26 cellular contexts compared by ENCODE assay signal in the genomic region with DNA sequence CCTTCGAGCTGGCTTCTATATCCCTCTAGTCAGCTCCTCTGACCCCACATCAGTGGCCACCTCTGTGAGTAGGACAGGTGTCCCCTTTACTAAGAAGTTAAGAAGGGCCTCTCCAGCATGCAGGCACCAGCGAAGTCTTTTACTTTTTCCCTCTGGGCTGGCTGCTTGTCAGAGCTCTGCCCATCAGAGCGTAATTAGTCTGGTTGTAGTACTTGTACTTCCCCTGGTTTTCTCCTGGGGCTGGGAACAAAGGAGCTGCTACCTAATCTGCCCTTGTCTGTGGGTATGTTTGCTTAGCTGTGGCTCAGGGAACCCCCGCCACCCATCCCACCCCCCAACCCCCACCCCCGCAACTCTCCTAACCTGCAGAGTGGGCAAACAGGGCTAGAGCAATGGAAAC. TPM values are rescaled to one million over a fixed set of nuclear protein-coding genes. Genes with fewer than 3 reads are reported as not detected.
DNase-seq lines count a peak whose midpoint lies in the region; ATAC-seq and TF ChIP-seq lines count a peak whose summit lies in the region.
"Had no signal": no experiment of that assay in that cellular context is flagged by ENCODE, and none has a peak within 500 bp of the region (broad histone marks: within the 10 kb centered on the region; RNA-seq: fewer than 3 reads in every experiment).

No MANE protein-coding gene starts in this region.

- peak; percentile 64 for DNase-seq in NCI-H1436 (lab: John Stamatoyannopoulos, UW)
- no peak for DNase-seq in NCI-H1436 treated with DMSO at 0.1 percent for 48 hours (lab: John Stamatoyannopoulos, UW)
- peak; percentile 64 for DNase-seq in astrocyte of the hippocampus (ENCODE audit: low read depth, low spot score)
- DNase-seq in gastrocnemius medialis: no peak
- no peak for DNase-seq in activated gamma-delta T cell treated with Interleukin-2 at 50 U/mL for 16 hours
- no peak for DNase-seq in vagina (ENCODE audit: extremely low spot score in 2 of 2)
- DNase-seq: activated CD4-positive, alpha-beta memory T cell treated with anti-CD3 and anti-CD28 coated beads for 36 hours; activated naive CD4-positive, alpha-beta T cell treated with anti-CD3 and anti-CD28 coated beads for 36 hours; activated T-cell treated with anti-CD3 and anti-CD28 coated beads, Interleukin-2, amount 50 U/mL, for 24 hours; CD8-positive, alpha-beta memory T cell; effector CD8-positive, alpha-beta T cell; foreskin keratinocyte; hippocampal formation; left ventricle myocardium inferior; NCI-H1092; NCI-H2081; nephron progenitor cell; T-helper 9 cell had no signal

- in situ Hi-C loops in gastrocnemius medialis (cut with MboI; ENCODE audit: low sequenced_read_pairs in 4 of 4): no loop called here

- intact Hi-C loops in gastrocnemius medialis (cut with DNase I; ENCODE audit: low total_unique reads): loop anchor here (5.0 kb wide), 2 partner anchors 42 to 72 kb away; a partner anchor contains a TSS
- intact Hi-C loops in vagina (cut with DNase I): no loop called here

- no peak for TF ChIP-seq CTCF in gastrocnemius medialis (IDR thresholded peaks at IDR 0.05 in 4 of 5, conservative IDR thresholded peaks at IDR 0.05 in 1 of 5)
- TF ChIP-seq CTCF in vagina (IDR thresholded peaks at IDR 0.05): no peak

- H3K9me3 ChIP-seq in gastrocnemius medialis (no peaks in the 10 kb centered on the region), vagina (no peaks in the 10 kb centered on the region)
- H3K9me3 ChIP-seq: left ventricle myocardium inferior, suprapubic skin had no signal

- H3K36me3 ChIP-seq in gastrocnemius medialis (peaks cover 0 to 19% of the 10 kb centered on the region in 2 donors), vagina (peaks cover 0 to 22% of the 10 kb centered on the region in 2 donors)

- no peaks in the 10 kb centered on the region for H3K27me3 ChIP-seq in gastrocnemius medialis
- no peaks in the 10 kb centered on the region for H3K27me3 ChIP-seq in vagina
- H3K27me3 ChIP-seq: foreskin keratinocyte, suprapubic skin had no signal

- peaks cover 50 to 52% of the 10 kb centered on the region in 2 donors for H3K4me1 ChIP-seq in gastrocnemius medialis
- H3K4me1 ChIP-seq in vagina: peaks cover 13% of the 10 kb centered on the region
- H3K4me1 ChIP-seq: foreskin keratinocyte had no signal

- ATAC-seq in HG02759 (IDR thresholded peaks at IDR 0.05; ENCODE audit: unreplicated experiment): peak; percentile 38
- ATAC-seq in gastrocnemius medialis: no peak
- ATAC-seq in GM18870 (IDR thresholded peaks at IDR 0.05; ENCODE audit: unreplicated experiment): no peak
- ATAC-seq: foreskin keratinocyte, SK-N-SH treated with all-trans-retinoic acid at 6 μM for 48 hours, WTC11 had no signal

- TF ChIP-seq POLR2A in gastrocnemius medialis (IDR thresholded peaks at IDR 0.05): no peak
- no peak for TF ChIP-seq POLR2A in vagina (IDR thresholded peaks at IDR 0.05)

- H3K27ac ChIP-seq in gastrocnemius medialis (peak overlapping the region; percentile 77 to 95 (median 82)), vagina (no peak overlapping the region)
- H3K27ac ChIP-seq: foreskin keratinocyte, HL-60, left ventricle myocardium inferior, parathyroid adenoma, RWPE1, suprapubic skin had no signal

- H3K4me3 ChIP-seq in gastrocnemius medialis (no peak overlapping the region), vagina (no peak overlapping the region)
- H3K4me3 ChIP-seq: left ventricle myocardium inferior, suprapubic skin had no signal

RNA-seq across cellular contexts. Expression of a gene that starts 27.4 kb away (rescaled TPM):
- 100 to 1,000 TPM; 131 to 406 (median 305) TPM for total RNA-seq in gastrocnemius medialis
- total RNA-seq in vagina: 2.5 TPM

RNA-seq across cellular contexts. Expression of a gene that starts 41.4 kb away (rescaled TPM):
- 10 to 100 TPM; 30.0 to 49.2 (median 33.8) TPM for total RNA-seq in gastrocnemius medialis
- 21.6 TPM for total RNA-seq in vagina

Comparison
In these comparisons a context has a peak if more than half of its experiments do, and no peak if none do; other contexts are left out.
1. DNase-seq: peak in NCI-H1436 (single experiment) and astrocyte of the hippocampus (single experiment); none in NCI-H1436 treated with DMSO at 0.1 percent for 48 hours (single experiment), gastrocnemius medialis (0 of 2), activated gamma-delta T cell treated with Interleukin-2 at 50 U/mL for 16 hours (single experiment) and vagina (0 of 2).
2. RNA of a gene that starts 27.4 kb away (total RNA-seq): 131 to 406 TPM in gastrocnemius medialis; 2.5 TPM in vagina (single experiment); every median in the first group is over 10 times any median in the second.